In genomic region chr19:56273563-56274117, GRCh38 we compare ENCODE assay signal across 19 cellular contexts. TPM values are rescaled to one million over a fixed set of nuclear protein-coding genes. Genes with fewer than 3 reads are reported as not detected.
A peak's percentile ranks its signal among the peaks of the same experiment; 100 is the strongest.
DNase-seq lines count a peak whose midpoint lies in the region; ATAC-seq and TF ChIP-seq lines count a peak whose summit lies in the region.
"Had no signal": no experiment of that assay in that cellular context is flagged by ENCODE, and none has a peak within 500 bp of the region (broad histone marks: within the 10 kb centered on the region; RNA-seq: fewer than 3 reads in every experiment).

No MANE protein-coding gene starts in this region.

- POLR2A ChIA-PET in PC-3 (lab: Charles Lee; ENCODE audit: unreplicated experiment): no interaction called here

- H3K27me3 ChIP-seq in PC-3 (ENCODE audit: low read length): no peaks in the 10 kb centered on the region
- H3K27me3 ChIP-seq: neural progenitor cell, right atrium auricular region, tibial artery had no signal

- H3K4me2 ChIP-seq in PC-3 (ENCODE audit: low read length): no peak overlapping the region
- H3K4me2 ChIP-seq: neural progenitor cell had no signal

- H3K4me1 ChIP-seq in PC-3 (ENCODE audit: insufficient read depth, low read length): no peaks in the 10 kb centered on the region
- H3K4me1 ChIP-seq: neural progenitor cell, right atrium auricular region, tibial artery had no signal

- no TSS peak for BruUV-seq in PC-3 (replicated peaks; lab: Mats Ljungman, UMichigan)

- H3K36me3 ChIP-seq in PC-3 (ENCODE audit: low read depth, low read length): no peaks in the 10 kb centered on the region
- H3K36me3 ChIP-seq: neural progenitor cell, right atrium auricular region had no signal

- H3K27me3 Mint-ChIP-seq in chondrocyte (ENCODE audit: low read depth): no peaks in the 10 kb centered on the region
- H3K27me3 Mint-ChIP-seq: activated naive CD8-positive, alpha-beta T cell treated with anti-CD3 and anti-CD28 coated beads, Interleukin-2, amount 50 U/mL, for 24 hours; activated T-cell treated with anti-CD3 and anti-CD28 coated beads, Interleukin-2, amount 50 U/mL, for 24 hours had no signal

- peaks cover 6% of the 10 kb centered on the region for H3K36me3 Mint-ChIP-seq in chondrocyte (ENCODE audit: low read depth)

- H3K9me3 ChIP-seq in PC-3 (ENCODE audit: low read length): no peaks in the 10 kb centered on the region
- H3K9me3 ChIP-seq: right atrium auricular region, tibial artery had no signal

- no peaks in the 10 kb centered on the region for H3F3A ChIP-seq in PC-3 (ENCODE audit: low read length, unreplicated experiment)

- H4K20me1 ChIP-seq in PC-3 (ENCODE audit: low read length): no peaks in the 10 kb centered on the region

- H3K4me1 Mint-ChIP-seq in chondrocyte (ENCODE audit: low read depth): peaks cover 4% of the 10 kb centered on the region
- H3K4me1 Mint-ChIP-seq: activated naive CD8-positive, alpha-beta T cell treated with anti-CD3 and anti-CD28 coated beads, Interleukin-2, amount 50 U/mL, for 24 hours had no signal

- no peak overlapping the region for H3K9ac ChIP-seq in PC-3 (ENCODE audit: low read length)
- H3K9ac ChIP-seq: neural progenitor cell had no signal

- peaks cover 19% of the 10 kb centered on the region for H3K9me3 Mint-ChIP-seq in chondrocyte (ENCODE audit: low read depth)
- H3K9me3 Mint-ChIP-seq: activated naive CD8-positive, alpha-beta T cell treated with anti-CD3 and anti-CD28 coated beads, Interleukin-2, amount 50 U/mL, for 24 hours had no signal

- CTCF ChIA-PET in PC-3 (lab: Charles Lee): interaction anchor here (0.8 kb wide), 1 partner anchor 60 kb away, joined by 5 read pairs; no protein-coding TSS in a partner anchor

- intact Hi-C loops in PC-3 (cut with micrococcal nuclease): no loop called here

- H3K9me2 ChIP-seq in PC-3 (replicated peaks; ENCODE audit: low read length): no peaks in the 10 kb centered on the region

- H2AFZ ChIP-seq in PC-3 (ENCODE audit: low read length): no peak overlapping the region
- H2AFZ ChIP-seq: neural progenitor cell had no signal

- H3K4me3 Mint-ChIP-seq in chondrocyte (ENCODE audit: unreplicated experiment): no peak overlapping the region
- H3K4me3 Mint-ChIP-seq: activated naive CD8-positive, alpha-beta T cell treated with anti-CD3 and anti-CD28 coated beads, Interleukin-2, amount 50 U/mL, for 24 hours; activated T-cell treated with anti-CD3 and anti-CD28 coated beads, Interleukin-2, amount 50 U/mL, for 24 hours; neural progenitor cell had no signal

- peak overlapping the region; percentile 49 for H3K27ac Mint-ChIP-seq in chondrocyte (ENCODE audit: unreplicated experiment)
- H3K27ac Mint-ChIP-seq: activated naive CD8-positive, alpha-beta T cell treated with anti-CD3 and anti-CD28 coated beads, Interleukin-2, amount 50 U/mL, for 24 hours; activated T-cell treated with anti-CD3 and anti-CD28 coated beads, Interleukin-2, amount 50 U/mL, for 24 hours; neural progenitor cell had no signal

- no peak overlapping the region for H3K4me3 ChIP-seq in PC-3 (ENCODE audit: low read length)
- H3K4me3 ChIP-seq: neural progenitor cell, right atrium auricular region, tibial artery had no signal

- DNase-seq in EH (ENCODE audit: low read depth): peak; percentile 62
- peak; percentile 38 for DNase-seq in PC-3
- no peak for DNase-seq in chondrocyte (ENCODE audit: low spot score)
- DNase-seq in islet precursor cell: peak; percentile 69
- DNase-seq in SIG-M5 treated with dmso at 0.1 percent for 504 hours (lab: John Stamatoyannopoulos, UW; ENCODE audit: unreplicated experiment): no peak
- DNase-seq in mesenteric fat pad (ENCODE audit: low spot score): no peak
- DNase-seq in hypothalamus (lab: John Stamatoyannopoulos, UW): no peak
- DNase-seq: activated naive CD8-positive, alpha-beta T cell treated with anti-CD3 and anti-CD28 coated beads, Interleukin-2, amount 50 U/mL, for 24 hours; activated T-cell treated with anti-CD3 and anti-CD28 coated beads, Interleukin-2, amount 50 U/mL, for 24 hours; COR-L47; MM.1S; NCI-H2029; NCI-H526 treated with DMSO at 0.1 percent for 48 hours; T1000; tibial artery had no signal

- H3K27ac ChIP-seq in PC-3 (ENCODE audit: low read length): no peak overlapping the region
- H3K27ac ChIP-seq: neural progenitor cell, right atrium auricular region, tibial artery had no signal

- TF ChIP-seq CTCF in PC-3 (conservative IDR thresholded peaks at IDR 0.05; ENCODE audit: low read depth, low read length) (no peak), chondrocyte (IDR thresholded peaks at IDR 0.05) (no peak)

- no peaks in the 10 kb centered on the region for H3K79me2 ChIP-seq in PC-3 (ENCODE audit: low read length)

- ATAC-seq in PC-3 (peak; percentile 53), GM19023 (IDR thresholded peaks at IDR 0.05; ENCODE audit: unreplicated experiment) (no peak)
- ATAC-seq: activated naive CD8-positive, alpha-beta T cell treated with anti-CD3 and anti-CD28 coated beads, Interleukin-2, amount 50 U/mL, for 24 hours had no signal

RNA-seq across cellular contexts. Expression of gene EDDM13, which starts 1.1 kb away (rescaled TPM):
- total RNA-seq in PC-3 (2014; rRNA removed) (not detected in 2 replicates), chondrocyte (not detected in 3 replicates), mesenteric fat pad (not detected)
- total RNA-seq: HT-29, right atrium auricular region had no signal

RNA-seq across cellular contexts. Expression of gene ZSCAN5A, which starts 41.0 kb away (rescaled TPM):
- total RNA-seq in PC-3 (2014; rRNA removed): 17.2 and 23.7 TPM in 2 replicates
- total RNA-seq in chondrocyte: 1.5 to 9.9 TPM (median 3.8 TPM) in 3 replicates
- total RNA-seq in mesenteric fat pad: 12.9 TPM

Comparison
In these comparisons a context has a peak if more than half of its experiments do, and no peak if none do; other contexts are left out.
1. DNase-seq: peak in EH (single experiment), PC-3 (single experiment) and islet precursor cell (single experiment); none in chondrocyte (single experiment), SIG-M5 treated with dmso at 0.1 percent for 504 hours (single experiment), mesenteric fat pad (single experiment) and hypothalamus (0 of 51).